ENCODE assay signal across 11 cellular contexts in genomic region chr18:35624140-35624539, GRCh38. TPM values are rescaled to one million over a fixed set of nuclear protein-coding genes. Genes with fewer than 3 reads are reported as not detected.
DNase-seq lines count a peak whose midpoint lies in the region; ATAC-seq and TF ChIP-seq lines count a peak whose summit lies in the region.
"Had no signal": no experiment of that assay in that cellular context is flagged by ENCODE, and none has a peak within 500 bp of the region (broad histone marks: within the 10 kb centered on the region; RNA-seq: fewer than 3 reads in every experiment).

No MANE protein-coding gene starts in this region.

- DNase-seq in GM19240 (ENCODE audit: insufficient read length, low spot score): peak; percentile 17
- DNase-seq in activated CD8-positive, alpha-beta T cell treated with anti-CD3 and anti-CD28 coated beads for 36 hours: no peak
- no peak for DNase-seq in germinal center (ENCODE audit: low spot score)
- DNase-seq in DMS153 treated with DMSO at 0.1 percent for 48 hours (lab: John Stamatoyannopoulos, UW; ENCODE audit: unreplicated experiment): no peak
- no peak for DNase-seq in NCI-H2029 (lab: John Stamatoyannopoulos, UW)
- DNase-seq: Karpas-422 had no signal

- H3K4me3 Mint-ChIP-seq in activated CD8-positive, alpha-beta T cell treated with anti-CD3 and anti-CD28 coated beads for 36 hours: peak overlapping the region; percentile 22
- H3K4me3 Mint-ChIP-seq: CD14-positive monocyte had no signal

- POLR2A ChIA-PET in activated CD8-positive, alpha-beta T cell treated with anti-CD3 and anti-CD28 coated beads for 36 hours (lab: Charles Lee): interaction anchor here (1.3 kb wide), 1 partner anchor 126 kb away, joined by 5 read pairs; the partner anchor contains the start of gene INO80C

- no peak for TF ChIP-seq CTCF in DOHH2 (IDR thresholded peaks at IDR 0.05; ENCODE audit: low read depth, low read length, poor library complexity, severe bottlenecking)
- no peak for TF ChIP-seq CTCF in activated CD8-positive, alpha-beta T cell treated with anti-CD3 and anti-CD28 coated beads for 36 hours (IDR thresholded peaks at IDR 0.05)

- H3K4me3 ChIP-seq in DOHH2 (ENCODE audit: low read length): no peak overlapping the region
- H3K4me3 ChIP-seq: lung had no signal

- CTCF ChIA-PET in activated CD8-positive, alpha-beta T cell treated with anti-CD3 and anti-CD28 coated beads for 36 hours (lab: Charles Lee): interaction anchor here (0.9 kb wide), 2 partner anchors 127 to 132 kb away, joined by 3 read pairs; partner anchors contain the start of gene INO80C

- 0 out of 2 replicates have a peak, but pooled peaks cover 3% of the 10 kb centered on the region for H3F3A ChIP-seq in DOHH2 (ENCODE audit: control insufficient read depth, insufficient read depth)

- intact Hi-C loops in activated CD8-positive, alpha-beta T cell treated with anti-CD3 and anti-CD28 coated beads for 36 hours (cut with micrococcal nuclease): no loop called here

- H3K36me3 ChIP-seq in DOHH2 (ENCODE audit: control insufficient read depth, low read length): peaks cover 8% of the 10 kb centered on the region

- H3K27me3 ChIP-seq in DOHH2 (ENCODE audit: control insufficient read depth, low read length): no peaks in the 10 kb centered on the region

- ATAC-seq in HG02885 (IDR thresholded peaks at IDR 0.05; ENCODE audit: poor library complexity, unreplicated experiment) (peak; percentile 94), HG02970 (IDR thresholded peaks at IDR 0.05; ENCODE audit: low FRiP score, unreplicated experiment) (no peak)
- ATAC-seq in activated CD8-positive, alpha-beta T cell treated with anti-CD3 and anti-CD28 coated beads for 36 hours: peak; percentile 92

- peaks cover 2% of the 10 kb centered on the region for H3K9me3 Mint-ChIP-seq in activated CD8-positive, alpha-beta T cell treated with anti-CD3 and anti-CD28 coated beads for 36 hours

- H3K79me2 ChIP-seq in DOHH2 (ENCODE audit: control insufficient read depth, low read length): peaks cover 62% of the 10 kb centered on the region

- no peaks in the 10 kb centered on the region for H3K27me3 Mint-ChIP-seq in activated CD8-positive, alpha-beta T cell treated with anti-CD3 and anti-CD28 coated beads for 36 hours

- H3K27ac Mint-ChIP-seq in activated CD8-positive, alpha-beta T cell treated with anti-CD3 and anti-CD28 coated beads for 36 hours: peak overlapping the region; percentile 58

- no peaks in the 10 kb centered on the region for H4K20me1 ChIP-seq in DOHH2 (ENCODE audit: control insufficient read depth, insufficient read depth, low read depth, low read length)

- H3K9me2 ChIP-seq in DOHH2 (replicated peaks; ENCODE audit: control insufficient read depth, low read length): no peaks in the 10 kb centered on the region

- H3K4me2 ChIP-seq in DOHH2 (ENCODE audit: low read length): peak overlapping the region; percentile 29; the same call in 1 of the 2 replicates

- peaks cover 41% of the 10 kb centered on the region for H3K4me1 Mint-ChIP-seq in activated CD8-positive, alpha-beta T cell treated with anti-CD3 and anti-CD28 coated beads for 36 hours (ENCODE audit: low read depth)

- peaks cover 17% of the 10 kb centered on the region for H3K36me3 Mint-ChIP-seq in activated CD8-positive, alpha-beta T cell treated with anti-CD3 and anti-CD28 coated beads for 36 hours (ENCODE audit: low read depth)

- H3K9me3 ChIP-seq in DOHH2 (ENCODE audit: control insufficient read depth, insufficient read depth, low read length): peaks cover 8% of the 10 kb centered on the region

- H3K4me1 ChIP-seq in DOHH2 (ENCODE audit: control insufficient read depth, low read length): peaks cover 22% of the 10 kb centered on the region

- no peak overlapping the region for H3K27ac ChIP-seq in DOHH2 (ENCODE audit: low read depth, low read length)

RNA-seq across cellular contexts. Expression of gene GALNT1, which starts 42.6 kb away (rescaled TPM):
- 10 to 100 TPM; 38.2 to 38.8 TPM for total RNA-seq in activated CD8-positive, alpha-beta T cell treated with anti-CD3 and anti-CD28 coated beads for 36 hours
